ENCODE assay signal across 1 cellular context in the genomic region with DNA sequence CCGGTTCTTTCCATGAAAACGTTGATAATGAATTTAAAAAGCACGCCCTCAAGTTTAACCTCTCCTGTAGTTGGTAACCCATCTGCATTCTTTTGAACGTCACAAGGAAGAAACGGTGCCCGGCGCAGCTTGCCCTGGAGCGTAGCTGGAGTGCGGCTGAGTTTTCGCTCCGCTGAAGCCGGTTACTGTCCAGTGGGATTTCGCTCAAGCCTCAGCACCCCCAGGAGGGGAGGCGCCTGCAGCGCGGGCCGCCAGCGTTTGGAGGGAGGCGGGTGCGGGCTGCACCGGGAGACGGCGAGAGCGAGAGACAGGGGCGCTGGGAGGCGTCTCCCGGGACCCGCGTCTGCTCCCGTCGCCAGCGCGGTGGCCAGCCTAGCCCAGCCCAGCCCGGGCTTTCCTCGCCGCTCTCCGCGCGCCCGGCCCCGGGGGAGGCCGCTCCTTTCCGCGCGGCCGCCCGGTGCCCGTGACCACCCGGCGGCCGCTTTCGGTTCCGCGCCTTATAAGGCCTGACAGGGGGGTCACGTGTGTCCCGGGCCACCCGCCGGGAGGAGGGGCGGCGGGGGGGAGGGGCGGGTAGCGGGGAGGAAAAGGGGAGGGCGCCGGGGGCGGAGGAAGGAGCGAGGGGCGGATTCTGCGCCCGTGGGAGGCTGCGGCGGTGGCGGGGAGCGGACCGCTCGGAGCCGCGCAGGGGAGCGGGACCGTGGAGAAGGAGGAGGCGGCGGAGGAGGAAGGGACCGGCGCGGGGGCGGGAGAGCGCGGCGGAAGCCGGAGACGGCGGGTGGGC.
A peak's percentile ranks its signal among the peaks of the same experiment; 100 is the strongest.
TF ChIP-seq lines count a peak whose summit lies in the region.

No MANE protein-coding gene starts in this region.

TF ChIP-seq in SK-N-SH treated with all-trans-retinoic acid at 6 μM for 48 hours, 23 proteins besides CTCF, POLR2A, EP300 and RAD21 (continued from another document):
- peak; percentile 50; the same call in 1 of the 2 replicates for TF ChIP-seq TSHZ2 (CRISPR knock-in tag; IDR thresholded peaks at IDR 0.05)
- TF ChIP-seq, protein P1, sequence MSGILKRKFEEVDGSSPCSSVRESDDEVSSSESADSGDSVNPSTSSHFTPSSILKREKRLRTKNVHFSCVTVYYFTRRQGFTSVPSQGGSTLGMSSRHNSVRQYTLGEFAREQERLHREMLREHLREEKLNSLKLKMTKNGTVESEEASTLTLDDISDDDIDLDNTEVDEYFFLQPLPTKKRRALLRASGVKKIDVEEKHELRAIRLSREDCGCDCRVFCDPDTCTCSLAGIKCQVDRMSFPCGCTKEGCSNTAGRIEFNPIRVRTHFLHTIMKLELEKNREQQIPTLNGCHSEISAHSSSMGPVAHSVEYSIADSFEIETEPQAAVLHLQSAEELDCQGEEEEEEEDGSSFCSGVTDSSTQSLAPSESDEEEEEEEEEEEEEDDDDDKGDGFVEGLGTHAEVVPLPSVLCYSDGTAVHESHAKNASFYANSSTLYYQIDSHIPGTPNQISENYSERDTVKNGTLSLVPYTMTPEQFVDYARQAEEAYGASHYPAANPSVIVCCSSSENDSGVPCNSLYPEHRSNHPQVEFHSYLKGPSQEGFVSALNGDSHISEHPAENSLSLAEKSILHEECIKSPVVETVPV (CRISPR knock-in tag; IDR thresholded peaks at IDR 0.05): no peak
- no peak for TF ChIP-seq SNAI2 (CRISPR knock-in tag; IDR thresholded peaks at IDR 0.05)
